14 cellular contexts compared by ENCODE assay signal in genomic region chr9:94322342-94322940, GRCh38. TPM values are rescaled to one million over a fixed set of nuclear protein-coding genes. Genes with fewer than 3 reads are reported as not detected.
DNase-seq lines count a peak whose midpoint lies in the region; ATAC-seq, FAIRE-seq and TF ChIP-seq lines count a peak whose summit lies in the region.
"Not testable (repeated sequence)": the region's sequence is repeated elsewhere in the genome, so short reads cannot be mapped to it uniquely, and the experiment has no call there.
"Had no signal": no experiment of that assay in that cellular context is flagged by ENCODE, and none has a peak within 500 bp of the region (broad histone marks: within the 10 kb centered on the region; RNA-seq: fewer than 3 reads in every experiment).

No MANE protein-coding gene starts in this region.

- not testable (repeated sequence) for H3K9me3 ChIP-seq in K562 (replicated peaks; ENCODE audit: control insufficient read depth, insufficient read depth, low read depth, low read length); HepG2 (ENCODE audit: low read length)

- ATAC-seq in K562 (peak; percentile 61), Right ventricle myocardium superior (ENCODE audit: poor library complexity) (peak; percentile 77), left ventricle myocardium superior (peak; percentile 85), HepG2 (peak; percentile 62)

- 13% methylated on average over 3 of the region's 9 CpGs for WGBS in K562 (ENCODE audit: insufficient coverage, low coverage, missing lambda C conversion rate)
- WGBS in HepG2 (ENCODE audit: low lambda C conversion rate) = 38% methylated on average over 1 of the region's 9 CpGs

- TF ChIP-seq EP300 in K562 (IDR thresholded peaks at IDR 0.05; ENCODE audit: low read length); HepG2 (IDR thresholded peaks at IDR 0.05; ENCODE audit: low read depth in 2 of 2, low read length in 2 of 2); HepG2 (CRISPR knock-in tag; IDR thresholded peaks at IDR 0.05; ENCODE audit: borderline replicate concordance): not testable (repeated sequence)

- in situ Hi-C loops in K562 (cut with MboI); HepG2 (cut with HindIII; ENCODE audit: extremely low pct_ligation_motif_present, low pct_unique_long_range_greater_than_20kb): not testable (repeated sequence)

- not testable (repeated sequence) for H3K4me2 ChIP-seq in K562 (ENCODE audit: insufficient read depth, low read length)
- H3K4me2 ChIP-seq in HepG2 (ENCODE audit: low read depth, low read length) = peak overlapping the region; percentile 73

- TF ChIP-seq POLR2A in K562 (conservative IDR thresholded peaks at IDR 0.05); HepG2 (IDR thresholded peaks at IDR 0.05; ENCODE audit: insufficient read depth in 1 of 2, low read depth in 2 of 2, low read length in 2 of 2): not testable (repeated sequence)

- not testable (repeated sequence) for H3K4me1 Mint-ChIP-seq in activated naive CD4-positive, alpha-beta T cell treated with anti-CD3 and anti-CD28 coated beads, Interleukin-2, amount 50 U/mL, for 24 hours; progenitor cell of endocrine pancreas (ENCODE audit: low read depth)

- intact Hi-C loops in K562 (cut with micrococcal nuclease); Right ventricle myocardium superior (cut with DNase I); left ventricle myocardium superior (cut with micrococcal nuclease); HepG2 (cut with micrococcal nuclease; ENCODE audit: unreplicated experiment): not testable (repeated sequence)

- not testable (repeated sequence) for H3K27me3 Mint-ChIP-seq in activated naive CD4-positive, alpha-beta T cell treated with anti-CD3 and anti-CD28 coated beads, Interleukin-2, amount 50 U/mL, for 24 hours; progenitor cell of endocrine pancreas

- CTCF ChIA-PET in K562 (lab: Yijun Ruan, JAX; ENCODE audit: low intra/inter-chr PET ratio); HepG2 (lab: Yijun Ruan, JAX; ENCODE audit: low intra/inter-chr PET ratio, low total read pairs): not testable (repeated sequence)

- not testable (repeated sequence) for TF ChIP-seq CTCF in K562 (IDR thresholded peaks at IDR 0.05 in 2 of 3, conservative IDR thresholded peaks at IDR 0.05 in 1 of 3; ENCODE audit: insufficient read depth in 2 of 3, low read depth in 1 of 3, low read length in 3 of 3); HepG2 (CRISPR knock-in tag; IDR thresholded peaks at IDR 0.05); progenitor cell of endocrine pancreas (IDR thresholded peaks at IDR 0.05; ENCODE audit: unreplicated experiment)

- not testable (repeated sequence) for H4K20me1 ChIP-seq in K562 (replicated peaks; ENCODE audit: control insufficient read depth, insufficient read depth, low read length); HepG2 (ENCODE audit: insufficient read depth, low read length)

- not testable (repeated sequence) for H3K4me3 Mint-ChIP-seq in activated naive CD4-positive, alpha-beta T cell treated with anti-CD3 and anti-CD28 coated beads, Interleukin-2, amount 50 U/mL, for 24 hours; progenitor cell of endocrine pancreas (ENCODE audit: low read depth)

- peak overlapping the region; percentile 51 for H3K27ac Mint-ChIP-seq in activated naive CD4-positive, alpha-beta T cell treated with anti-CD3 and anti-CD28 coated beads, Interleukin-2, amount 50 U/mL, for 24 hours
- H3K27ac Mint-ChIP-seq in progenitor cell of endocrine pancreas = peak overlapping the region; percentile 74

- DNase-seq in K562 (ENCODE audit: extremely low read depth in 1 of 4, low spot score in 3 of 4) (peak in 1 of 4 experiments; percentile 18), HepG2 (ENCODE audit: low spot score) (peak; percentile 18)
- DNase-seq in Right ventricle myocardium superior; left ventricle myocardium superior; progenitor cell of endocrine pancreas (ENCODE audit: low spot score, unreplicated experiment): not testable (repeated sequence)

- H3K27me3 ChIP-seq in K562 (ENCODE audit: control insufficient read depth in 2 of 2, insufficient read depth in 2 of 2, low read length in 2 of 2); HepG2 (ENCODE audit: control insufficient read depth in 1 of 2, insufficient read depth in 2 of 2, low read length in 2 of 2): not testable (repeated sequence)

- not testable (repeated sequence) for H3K4me3 ChIP-seq in K562
- H3K4me3 ChIP-seq in HepG2 (replicated peaks in 1 of 3; ENCODE audit: insufficient read depth in 1 of 3, low read depth in 2 of 3, low read length in 3 of 3) = peak overlapping the region in 1 of 3 experiments; percentile 58; a peak in 1 of 6 replicates

- H2AFZ ChIP-seq in K562 (ENCODE audit: low read depth, low read length); HepG2 (ENCODE audit: low read length): not testable (repeated sequence)

- H3K27ac ChIP-seq in K562 (ENCODE audit: extremely low read depth, low read depth, low read length); HepG2 (ENCODE audit: extremely low read length, insufficient read depth, low read length): not testable (repeated sequence)

- TF ChIP-seq RAD21 in K562 (CRISPR knock-in tag; conservative IDR thresholded peaks at IDR 0.05 in 1 of 2, IDR thresholded peaks at IDR 0.05 in 1 of 2); HepG2 (CRISPR knock-in tag; IDR thresholded peaks at IDR 0.05): not testable (repeated sequence)

- H3K4me1 ChIP-seq in K562 (replicated peaks in 1 of 2; ENCODE audit: control insufficient read depth in 2 of 2, insufficient read depth in 2 of 2, low read length in 2 of 2) = peaks cover 0 to 12% of the 10 kb centered on the region in 2 experiments; a peak in 2 of 5 replicates
- H3K4me1 ChIP-seq in HepG2 (ENCODE audit: insufficient read depth, low read length) = not testable (repeated sequence)

- FAIRE-seq in K562 (lab: Jason Lieb, UNC) (peak; percentile 91), HepG2 (lab: Jason Lieb, UNC) (peak; percentile 91)

- H3K9me1 ChIP-seq in K562 (ENCODE audit: control insufficient read depth, insufficient read depth, low read length) = not testable (repeated sequence)

- not testable (repeated sequence) for H3K79me2 ChIP-seq in K562 (ENCODE audit: control insufficient read depth, insufficient read depth, low read length); HepG2 (ENCODE audit: insufficient read depth, low read length)

- not testable (repeated sequence) for H3K36me3 Mint-ChIP-seq in activated naive CD4-positive, alpha-beta T cell treated with anti-CD3 and anti-CD28 coated beads, Interleukin-2, amount 50 U/mL, for 24 hours; progenitor cell of endocrine pancreas (ENCODE audit: insufficient read depth)

- not testable (repeated sequence) for BruUV-seq in K562 (replicated peaks; lab: Mats Ljungman, UMichigan); HepG2 (replicated peaks; lab: Mats Ljungman, UMichigan)

- not testable (repeated sequence) for H3K36me3 ChIP-seq in K562 (ENCODE audit: control insufficient read depth, insufficient read depth, low read length); HepG2 (replicated peaks in 1 of 2; ENCODE audit: control insufficient read depth in 1 of 2, insufficient read depth in 2 of 2, low read length in 2 of 2)

- not testable (repeated sequence) for H3K9me3 Mint-ChIP-seq in activated naive CD4-positive, alpha-beta T cell treated with anti-CD3 and anti-CD28 coated beads, Interleukin-2, amount 50 U/mL, for 24 hours; progenitor cell of endocrine pancreas (ENCODE audit: low read depth)

- POLR2A ChIA-PET in K562 (lab: Yijun Ruan, JAX); HepG2 (lab: Yijun Ruan, JAX): not testable (repeated sequence)

- peak overlapping the region in 1 of 2 experiments; percentile 35; a peak in 1 of 4 replicates for H3K9ac ChIP-seq in K562 (ENCODE audit: insufficient read depth in 1 of 2, low read depth in 2 of 2, low read length in 2 of 2)
- not testable (repeated sequence) for H3K9ac ChIP-seq in HepG2 (ENCODE audit: insufficient read depth, low read depth, low read length)

RNA-seq across cellular contexts. Expression of gene NUTM2F, which starts 6.0 kb away (rescaled TPM):
- total RNA-seq in K562 (2011; cell fraction: chromatin; rRNA removed; ENCODE audit: low replicate concordance) = not detected in 2 replicates
- total RNA-seq in K562 (2011; cell fraction: nucleolus; rRNA removed) = not detected in 2 replicates
- not detected in 2 replicates for total RNA-seq in K562 (2011; cell fraction: nucleoplasm; rRNA removed)
- total RNA-seq in K562 (2014; rRNA removed) = not detected in 2 replicates
- not detected in 2 replicates for total RNA-seq in K562 (2014; rRNA removed; fragmentation: Illumina TruSeq; extraction: Trizol)
- not detected in 2 replicates for total RNA-seq in K562 (2015; rRNA removed; fragmentation: Illumina TruSeq; extraction: Trizol)
- total RNA-seq in K562 (2021) = not detected in 2 replicates
- polyA plus RNA-seq in K562 (2011; rRNA removed) = not detected in 2 replicates
- polyA plus RNA-seq in K562 (2011; cell fraction: cytosol; rRNA removed) = not detected in 2 replicates
- polyA plus RNA-seq in K562 (2011; cell fraction: nucleus; rRNA removed) = not detected in 2 replicates
- 0.17 TPM in 1 of 2 replicates, not detected in the other for polyA plus RNA-seq in K562 (2012)
- not detected in 2 replicates for polyA plus RNA-seq in K562 (2014; fragmentation: Illumina TruSeq; extraction: Trizol)
- not detected for polyA plus RNA-seq in K562 (2014; fragmentation: Nextera tagmentation; extraction: Ambion mirVana)
- polyA plus RNA-seq in K562 (2014; rRNA removed) = 0.04 TPM in 1 of 2 replicates, not detected in the other
- polyA minus RNA-seq in K562 (2011; rRNA and poly(A)+ RNA removed) = not detected in 2 replicates
- not detected in 2 replicates for polyA minus RNA-seq in K562 (2011; cell fraction: cytosol; rRNA and poly(A)+ RNA removed)
- polyA minus RNA-seq in K562 (2011; cell fraction: nucleus; rRNA and poly(A)+ RNA removed) = not detected in 2 replicates
- total RNA-seq in Right ventricle myocardium superior = not detected
- not detected for total RNA-seq in left ventricle myocardium superior
- 0.07 and 0.09 TPM in 2 replicates for total RNA-seq in HepG2 (2016; rRNA removed; fragmentation: Illumina TruSeq; extraction: Trizol)
- 0.10 TPM in 1 of 2 replicates, not detected in the other for total RNA-seq in HepG2 (2016; cell fraction: cytosol; rRNA removed; fragmentation: Illumina TruSeq; extraction: Trizol; ENCODE audit: low read depth)
- total RNA-seq in HepG2 (2016; cell fraction: insoluble cytoplasmic fraction; rRNA removed; fragmentation: Illumina TruSeq; extraction: Trizol) = 0.06 and 0.09 TPM in 2 replicates
- total RNA-seq in HepG2 (2016; cell fraction: membrane; rRNA removed; fragmentation: Illumina TruSeq; extraction: Trizol) = not detected in 2 replicates
- not detected in 2 replicates for total RNA-seq in HepG2 (2016; cell fraction: nucleus; rRNA removed; fragmentation: Illumina TruSeq; extraction: Trizol)
- polyA plus RNA-seq in HepG2 (2011; rRNA removed) = 0.10 TPM in 1 of 2 replicates, not detected in the other
- polyA plus RNA-seq in HepG2 (2011; cell fraction: cytosol; rRNA removed) = 0.03 TPM in 2 replicates
- 0.06 and 0.09 TPM in 2 replicates for polyA plus RNA-seq in HepG2 (2011; cell fraction: nucleus; rRNA removed)
- not detected in 2 replicates for polyA plus RNA-seq in HepG2 (2012)
- polyA plus RNA-seq in HepG2 (2016; cell fraction: cytosol; fragmentation: Illumina TruSeq; extraction: Trizol; ENCODE audit: low read depth) = not detected in 2 replicates
- 0.14 TPM in 1 of 2 replicates, not detected in the other for polyA plus RNA-seq in HepG2 (2016; cell fraction: insoluble cytoplasmic fraction; fragmentation: Illumina TruSeq; extraction: Trizol; ENCODE audit: low read depth)
- polyA plus RNA-seq in HepG2 (2016; cell fraction: membrane; fragmentation: Illumina TruSeq; extraction: Trizol; ENCODE audit: low read depth) = not detected in 2 replicates
- 0.23 TPM in 1 of 2 replicates, not detected in the other for polyA plus RNA-seq in HepG2 (2016; cell fraction: nucleus; fragmentation: Illumina TruSeq; extraction: Trizol; ENCODE audit: insufficient read depth, low read depth)
- not detected in 2 replicates for polyA minus RNA-seq in HepG2 (2011; rRNA and poly(A)+ RNA removed; ENCODE audit: low replicate concordance)
- polyA minus RNA-seq in HepG2 (2011; cell fraction: cytosol; rRNA and poly(A)+ RNA removed) = not detected in 2 replicates
- not detected in 2 replicates for polyA minus RNA-seq in HepG2 (2011; cell fraction: nucleus; rRNA and poly(A)+ RNA removed)
- total RNA-seq in progenitor cell of endocrine pancreas = 0.16 TPM in 1 of 2 replicates, not detected in the other
- total RNA-seq: A673; CD4-positive, alpha-beta memory T cell; CD4-positive, CD25-positive, alpha-beta regulatory T cell; CD8-positive, alpha-beta memory T cell; Daoy; G401 had no signal
- polyA plus RNA-seq: AG04450; CD14-positive monocyte; CD4-positive, alpha-beta memory T cell; CD4-positive, CD25-positive, alpha-beta regulatory T cell; CD8-positive, alpha-beta memory T cell had no signal
